Comparison of ENCODE assay signal across 11 cellular contexts in the genomic region with DNA sequence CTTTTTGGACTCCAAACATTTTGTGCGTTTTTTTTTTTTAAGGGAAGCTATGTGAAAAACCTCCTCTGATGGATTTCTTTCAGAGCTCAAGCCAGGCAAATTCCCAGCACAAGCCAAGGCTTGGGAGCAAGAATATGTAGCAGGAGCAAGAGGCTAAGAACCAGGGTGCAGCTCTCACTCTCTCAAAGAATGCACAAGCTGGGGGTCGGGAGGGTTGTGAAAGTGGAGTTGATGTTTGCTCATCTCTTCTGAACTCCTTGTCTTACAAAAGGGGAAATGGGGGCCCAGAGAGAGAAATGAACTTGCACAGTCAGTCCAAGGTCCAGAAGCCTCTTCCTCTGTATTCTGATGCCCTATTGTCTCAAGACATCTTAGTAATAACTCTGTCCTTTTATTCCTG. TPM values are rescaled to one million over a fixed set of nuclear protein-coding genes. Genes with fewer than 3 reads are reported as not detected.
A peak's percentile ranks its signal among the peaks of the same experiment; 100 is the strongest.
DNase-seq lines count a peak whose midpoint lies in the region; ATAC-seq and TF ChIP-seq lines count a peak whose summit lies in the region.
"Had no signal": no experiment of that assay in that cellular context is flagged by ENCODE, and none has a peak within 500 bp of the region (broad histone marks: within the 10 kb centered on the region; RNA-seq: fewer than 3 reads in every experiment).

No MANE protein-coding gene starts in this region.

- intact Hi-C loops in OCI-LY7 (cut with micrococcal nuclease; ENCODE audit: unreplicated experiment), result no loop called here

- DNase-seq in T-helper 2 cell treated with Interferon-gamma antibody and Interleukin-4, amounts not matched to agents 5 μg/mL and 100 μg/mL, for 36 hours (ENCODE audit: low spot score), result no peak
- DNase-seq in T-helper 2 cell (no peak), OCI-LY7 (ENCODE audit: low spot score) (peak; percentile 66), iPS-NIHi7 (ENCODE audit: extremely low spot score) (no peak), NCI-H526 (lab: John Stamatoyannopoulos, UW) (no peak)
- no peak for DNase-seq in effector memory CD4-positive, alpha-beta T cell
- DNase-seq: activated T-cell treated with anti-CD3 and anti-CD28 coated beads for 4 hours had no signal

- H3K9me2 ChIP-seq in OCI-LY7 (ENCODE audit: insufficient read depth, low read length), result no peaks in the 10 kb centered on the region

- no peaks in the 10 kb centered on the region for H4K20me1 ChIP-seq in OCI-LY7 (ENCODE audit: insufficient read depth, low read length)

- peaks cover 3% of the 10 kb centered on the region for H3K36me3 Mint-ChIP-seq in T-helper 2 cell treated with Interferon-gamma antibody and Interleukin-4, amounts not matched to agents 5 μg/mL and 100 μg/mL, for 36 hours (ENCODE audit: low read depth)

- H3K27me3 ChIP-seq in effector memory CD4-positive, alpha-beta T cell (replicated peaks; ENCODE audit: control insufficient read depth, insufficient read depth, low read length, poor library complexity, severe bottlenecking), result no peaks in the 10 kb centered on the region
- H3K27me3 ChIP-seq in stomach smooth muscle (ENCODE audit: control insufficient read depth in 1 of 2, insufficient read depth in 2 of 2, low read length in 2 of 2), result no peaks in the 10 kb centered on the region

- no peaks in the 10 kb centered on the region for H3K27me3 Mint-ChIP-seq in T-helper 2 cell treated with Interferon-gamma antibody and Interleukin-4, amounts not matched to agents 5 μg/mL and 100 μg/mL, for 36 hours (ENCODE audit: low read depth)

- H3K4me1 ChIP-seq in OCI-LY7 (ENCODE audit: insufficient read depth, low read length, poor library complexity, severe bottlenecking) (peaks cover 91% of the 10 kb centered on the region), stomach smooth muscle (ENCODE audit: control insufficient read depth, insufficient read depth, low read length) (peaks cover 53% of the 10 kb centered on the region)
- H3K4me1 ChIP-seq in effector memory CD4-positive, alpha-beta T cell (ENCODE audit: control insufficient read depth, insufficient read depth, low read length, poor library complexity, severe bottlenecking), result peaks cover 73% of the 10 kb centered on the region

- no peak overlapping the region for H3K4me3 ChIP-seq in OCI-LY7 (ENCODE audit: low read depth, low read length, poor library complexity, severe bottlenecking)
- no peak overlapping the region for H3K4me3 ChIP-seq in effector memory CD4-positive, alpha-beta T cell (ENCODE audit: insufficient read depth, low read depth, low read length, poor library complexity, severe bottlenecking)
- no peak overlapping the region for H3K4me3 ChIP-seq in stomach smooth muscle (ENCODE audit: low read length in 2 of 2)

- peak overlapping the region; percentile 96 for H3K27ac ChIP-seq in OCI-LY7 (ENCODE audit: low read depth, low read length, poor library complexity, severe bottlenecking)
- H3K27ac ChIP-seq in effector memory CD4-positive, alpha-beta T cell (ENCODE audit: insufficient read depth, low read length, poor library complexity, severe bottlenecking), result peak overlapping the region; percentile 100
- peak overlapping the region; percentile 88 for H3K27ac ChIP-seq in stomach smooth muscle (ENCODE audit: low read length)

- CTCF ChIA-PET in OCI-LY7 (lab: Charles Lee; ENCODE audit: unreplicated experiment), result no interaction called here

- H3K9me3 ChIP-seq in OCI-LY7 (ENCODE audit: low read length), result no peaks in the 10 kb centered on the region
- H3K9me3 ChIP-seq in effector memory CD4-positive, alpha-beta T cell (ENCODE audit: control insufficient read depth, low read length), result no peaks in the 10 kb centered on the region
- H3K9me3 ChIP-seq in stomach smooth muscle (ENCODE audit: control insufficient read depth in 2 of 2, low read length in 2 of 2), result no peaks in the 10 kb centered on the region

- POLR2A ChIA-PET in OCI-LY7 (lab: Charles Lee), result interaction anchor here (0.7 to 21.2 kb wide), 9 partner anchors 9 to 235 kb away, joined by 3 to 372 read pairs (median 5); no protein-coding TSS in a partner anchor

- peak overlapping the region; percentile 53 for H3K27ac Mint-ChIP-seq in T-helper 2 cell treated with Interferon-gamma antibody and Interleukin-4, amounts not matched to agents 5 μg/mL and 100 μg/mL, for 36 hours

- peaks cover 68% of the 10 kb centered on the region for H3K4me1 Mint-ChIP-seq in T-helper 2 cell treated with Interferon-gamma antibody and Interleukin-4, amounts not matched to agents 5 μg/mL and 100 μg/mL, for 36 hours (ENCODE audit: low read depth)

- H3K4me2 ChIP-seq in OCI-LY7 (ENCODE audit: low read length), result peak overlapping the region; percentile 78

- peak overlapping the region; percentile 16 for H3K4me3 Mint-ChIP-seq in T-helper 2 cell treated with Interferon-gamma antibody and Interleukin-4, amounts not matched to agents 5 μg/mL and 100 μg/mL, for 36 hours

- H3K9ac ChIP-seq in stomach smooth muscle (ENCODE audit: low read length in 2 of 2), result peak overlapping the region in 1 of 2 donors; percentile 36

- ATAC-seq in HG03095 (IDR thresholded peaks at IDR 0.05; ENCODE audit: unreplicated experiment), result no peak
- ATAC-seq: HCT116, Panc1 had no signal

- peaks cover 4% of the 10 kb centered on the region; the same call in 1 of the 2 replicates for H3K79me2 ChIP-seq in OCI-LY7 (ENCODE audit: insufficient read depth, low read depth, low read length)

- H2AFZ ChIP-seq in OCI-LY7 (ENCODE audit: low read length), result peak overlapping the region; percentile 39; the same call in 1 of the 2 replicates

- no peak for TF ChIP-seq CTCF in OCI-LY7 (conservative IDR thresholded peaks at IDR 0.05; ENCODE audit: low read length)

- BruUV-seq in OCI-LY7 (replicated peaks; lab: Mats Ljungman, UMichigan), result no TSS peak

- H3K9me3 Mint-ChIP-seq in T-helper 2 cell treated with Interferon-gamma antibody and Interleukin-4, amounts not matched to agents 5 μg/mL and 100 μg/mL, for 36 hours, result no peaks in the 10 kb centered on the region

- no peaks in the 10 kb centered on the region for H3K36me3 ChIP-seq in OCI-LY7 (ENCODE audit: insufficient read depth, low read length)
- no peaks in the 10 kb centered on the region for H3K36me3 ChIP-seq in effector memory CD4-positive, alpha-beta T cell (ENCODE audit: control insufficient read depth, insufficient read depth, low read length)
- H3K36me3 ChIP-seq in stomach smooth muscle (ENCODE audit: control insufficient read depth in 2 of 2, insufficient read depth in 2 of 2, low read length in 2 of 2), result no peaks in the 10 kb centered on the region

RNA-seq across cellular contexts. Expression of gene TRAF1, which starts 7.7 kb away (rescaled TPM):
- total RNA-seq in OCI-LY7 (2014; rRNA removed; shearing (Covaris generic)), result 23.7 and 24.2 TPM in 2 replicates
- 40.3 and 50.5 TPM in 2 replicates for total RNA-seq in OCI-LY7 (2022)

RNA-seq across cellular contexts. Expression of gene PHF19, which starts 57.3 kb away (rescaled TPM):
- 102 and 108 TPM in 2 replicates for total RNA-seq in OCI-LY7 (2014; rRNA removed; shearing (Covaris generic))
- 211 and 214 TPM in 2 replicates for total RNA-seq in OCI-LY7 (2022)
